Comparison of ENCODE assay signal across 7 cellular contexts in the genomic region with DNA sequence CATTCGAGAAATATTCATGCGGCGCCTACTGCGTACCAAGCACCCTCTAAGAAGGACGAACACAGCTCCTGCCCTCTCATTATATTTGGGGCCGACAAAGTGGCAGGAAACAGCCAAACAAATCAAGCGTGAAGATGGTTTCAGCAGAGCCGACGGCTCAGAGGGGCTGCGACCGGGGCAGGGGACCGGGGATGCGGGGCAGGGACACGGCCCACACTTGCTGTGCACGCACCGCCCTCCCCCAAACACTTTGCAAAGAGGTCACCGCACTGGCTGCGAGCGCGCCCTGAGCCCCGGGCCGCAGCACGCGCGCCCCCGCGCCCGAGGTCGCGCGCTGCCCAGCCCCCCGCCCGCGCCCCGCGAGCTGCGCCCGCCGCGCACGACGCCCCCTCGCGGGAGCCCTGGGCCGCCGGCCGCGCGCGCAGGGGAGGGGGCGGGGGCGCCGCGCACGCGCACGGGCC. TPM values are rescaled to one million over a fixed set of nuclear protein-coding genes. Genes with fewer than 3 reads are reported as not detected.
DNase-seq lines count a peak whose midpoint lies in the region; ATAC-seq and TF ChIP-seq lines count a peak whose summit lies in the region.

No MANE protein-coding gene starts in this region.

- H3K9me3 Mint-ChIP-seq in activated CD8-positive, alpha-beta T cell treated with anti-CD3 and anti-CD28 coated beads for 36 hours = no peaks in the 10 kb centered on the region
- no peaks in the 10 kb centered on the region for H3K9me3 Mint-ChIP-seq in nephron progenitor cell

- peak; percentile 68 for ATAC-seq in activated CD8-positive, alpha-beta T cell treated with anti-CD3 and anti-CD28 coated beads for 36 hours

- intact Hi-C loops in activated CD8-positive, alpha-beta T cell treated with anti-CD3 and anti-CD28 coated beads for 36 hours (cut with micrococcal nuclease) = no loop called here

- H3K4me3 ChIP-seq in HUES6 (ENCODE audit: low read depth, low read length) (peak overlapping the region; percentile 82), fibroblast of mammary gland (ENCODE audit: control insufficient read depth, low read depth, low read length) (peak overlapping the region; percentile 34)

- peaks cover 11% of the 10 kb centered on the region for H3K4me1 Mint-ChIP-seq in activated CD8-positive, alpha-beta T cell treated with anti-CD3 and anti-CD28 coated beads for 36 hours (ENCODE audit: low read depth)
- peaks cover 29% of the 10 kb centered on the region for H3K4me1 Mint-ChIP-seq in nephron progenitor cell

- no peaks in the 10 kb centered on the region for H3K27me3 ChIP-seq in HUES6 (ENCODE audit: control insufficient read depth, insufficient read depth, low read length)

- no peaks in the 10 kb centered on the region for H3K9me3 ChIP-seq in HUES6 (ENCODE audit: control insufficient read depth, insufficient read depth, low read depth, low read length)

- DNase-seq in EL (peak; percentile 36), fibroblast of mammary gland (ENCODE audit: low read depth) (no peak), nephron progenitor cell (peak; percentile 68), LoVo (ENCODE audit: low spot score) (no peak), pons (ENCODE audit: low spot score) (no peak)
- peak; percentile 49 for DNase-seq in activated CD8-positive, alpha-beta T cell treated with anti-CD3 and anti-CD28 coated beads for 36 hours

- peak overlapping the region; percentile 63 for H3K9ac ChIP-seq in HUES6 (ENCODE audit: low read length)

- H3K27ac Mint-ChIP-seq in activated CD8-positive, alpha-beta T cell treated with anti-CD3 and anti-CD28 coated beads for 36 hours = peak overlapping the region; percentile 76
- H3K27ac Mint-ChIP-seq in nephron progenitor cell = no peak overlapping the region

- no peak overlapping the region for H3K27ac ChIP-seq in HUES6 (ENCODE audit: low read depth, low read length)

- peaks cover 31% of the 10 kb centered on the region for H3K4me1 ChIP-seq in HUES6 (ENCODE audit: control insufficient read depth, insufficient read depth, low read length)

- H3K36me3 Mint-ChIP-seq in activated CD8-positive, alpha-beta T cell treated with anti-CD3 and anti-CD28 coated beads for 36 hours (ENCODE audit: low read depth) = no peaks in the 10 kb centered on the region
- no peaks in the 10 kb centered on the region for H3K36me3 Mint-ChIP-seq in nephron progenitor cell (ENCODE audit: low read depth)

- no peak for TF ChIP-seq CTCF in activated CD8-positive, alpha-beta T cell treated with anti-CD3 and anti-CD28 coated beads for 36 hours (IDR thresholded peaks at IDR 0.05)
- TF ChIP-seq CTCF in fibroblast of mammary gland (conservative IDR thresholded peaks at IDR 0.05; ENCODE audit: control insufficient read depth, insufficient read depth, low read depth, low read length) (no peak), nephron progenitor cell (IDR thresholded peaks at IDR 0.05) (no peak)

- POLR2A ChIA-PET in activated CD8-positive, alpha-beta T cell treated with anti-CD3 and anti-CD28 coated beads for 36 hours (lab: Charles Lee) = interaction anchor here (0.5 to 2.4 kb wide), 7 partner anchors 31 to 185 kb away, joined by 3 to 18 read pairs (median 3); partner anchors contain the start of gene RPL3

- no peaks in the 10 kb centered on the region for H3K36me3 ChIP-seq in HUES6 (ENCODE audit: control insufficient read depth, insufficient read depth, low read length)

- H3K4me3 Mint-ChIP-seq in activated CD8-positive, alpha-beta T cell treated with anti-CD3 and anti-CD28 coated beads for 36 hours = peak overlapping the region; percentile 82
- H3K4me3 Mint-ChIP-seq in nephron progenitor cell = peak overlapping the region; percentile 89

- CTCF ChIA-PET in activated CD8-positive, alpha-beta T cell treated with anti-CD3 and anti-CD28 coated beads for 36 hours (lab: Charles Lee) = interaction anchor here (0.9 to 1.0 kb wide), 2 partner anchors 18 to 31 kb away, joined by 3 to 4 read pairs; no protein-coding TSS in a partner anchor

- peaks cover 10% of the 10 kb centered on the region for H3K27me3 Mint-ChIP-seq in activated CD8-positive, alpha-beta T cell treated with anti-CD3 and anti-CD28 coated beads for 36 hours
- peaks cover 9% of the 10 kb centered on the region for H3K27me3 Mint-ChIP-seq in nephron progenitor cell (ENCODE audit: low read depth, poor library complexity)

RNA-seq across cellular contexts. Expression of gene SYNGR1, which starts 0.3 kb away (rescaled TPM):
- total RNA-seq in activated CD8-positive, alpha-beta T cell treated with anti-CD3 and anti-CD28 coated beads for 36 hours = 1 to 10 TPM; 2.4 to 3.8 TPM

RNA-seq across cellular contexts. Expression of gene RPL3, which starts 30.1 kb away (rescaled TPM):
- 1,000 to 10,000 TPM; 3,563 to 3,599 TPM for total RNA-seq in activated CD8-positive, alpha-beta T cell treated with anti-CD3 and anti-CD28 coated beads for 36 hours

RNA-seq across cellular contexts. Expression of gene TAB1, which starts 50.0 kb away (rescaled TPM):
- total RNA-seq in activated CD8-positive, alpha-beta T cell treated with anti-CD3 and anti-CD28 coated beads for 36 hours = 10 to 100 TPM; 21.6 to 22.8 TPM

Comparison
In these comparisons a context has a peak if more than half of its experiments do, and no peak if none do; other contexts are left out.
1. DNase-seq: peak in EL (single experiment), activated CD8-positive, alpha-beta T cell treated with anti-CD3 and anti-CD28 coated beads for 36 hours (single experiment) and nephron progenitor cell (single experiment); none in fibroblast of mammary gland (single experiment), LoVo (single experiment) and pons (single experiment).